Comparison of ENCODE assay signal across 7 cellular contexts in genomic region chr10:103193107-103193819, GRCh38. TPM values are rescaled to one million over a fixed set of nuclear protein-coding genes. Genes with fewer than 3 reads are reported as not detected.
DNase-seq lines count a peak whose midpoint lies in the region; ATAC-seq and TF ChIP-seq lines count a peak whose summit lies in the region.

TSS of gene NT5C2 (minus strand) at chr10:103193272. CDS start at chr10:103174958, 18,314 bp downstream.

- H3K4me1 ChIP-seq in breast epithelium, result peaks cover 0 to 17% of the 10 kb centered on the region in 2 donors
- peaks cover 13% of the 10 kb centered on the region; the same call in 1 of the 2 replicates for H3K4me1 ChIP-seq in iPS-20b (ENCODE audit: insufficient read depth, low read length)
- H3K4me1 ChIP-seq in skeletal muscle tissue (ENCODE audit: control insufficient read depth in 3 of 3, insufficient read depth in 3 of 3, low read length in 3 of 3), result peaks cover 34 to 37% (median 35%) of the 10 kb centered on the region in 3 donors

- peak; percentile 72 for ATAC-seq in HG02759 (IDR thresholded peaks at IDR 0.05; ENCODE audit: unreplicated experiment)

- peak within 1 kb of the TSS; percentile 87 to 99 (median 94) for H3K4me3 ChIP-seq in breast epithelium
- H3K4me3 ChIP-seq in iPS-20b (ENCODE audit: low read length), result peak within 1 kb of the TSS; percentile 88
- H3K4me3 ChIP-seq in skeletal muscle tissue (ENCODE audit: low read length in 3 of 3), result peak within 1 kb of the TSS; percentile 90 to 92 (median 92)

- H3K27ac ChIP-seq in VCaP (peak within 1 kb of the TSS; percentile 94), breast epithelium (peak within 1 kb of the TSS; percentile 97 to 98), iPS-20b (ENCODE audit: low read length) (peak within 1 kb of the TSS; percentile 51), skeletal muscle tissue (ENCODE audit: low read depth, low read length) (peak within 1 kb of the TSS; percentile 99)

- TF ChIP-seq CTCF in VCaP (conservative IDR thresholded peaks at IDR 0.05), result no peak
- TF ChIP-seq CTCF in breast epithelium (IDR thresholded peaks at IDR 0.05), result no peak

- no peaks in the 10 kb centered on the region for H3K27me3 ChIP-seq in breast epithelium
- peaks cover 12% of the 10 kb centered on the region for H3K27me3 ChIP-seq in iPS-20b (ENCODE audit: insufficient read depth, low read length)
- H3K27me3 ChIP-seq in skeletal muscle tissue (ENCODE audit: control insufficient read depth in 3 of 3, insufficient read depth in 3 of 3, low read length in 3 of 3), result no peaks in the 10 kb centered on the region

- no peaks in the 10 kb centered on the region for H3K9me3 ChIP-seq in breast epithelium
- H3K9me3 ChIP-seq in iPS-20b (ENCODE audit: insufficient read depth, low read depth, low read length), result no peaks in the 10 kb centered on the region
- H3K9me3 ChIP-seq in skeletal muscle tissue (ENCODE audit: control insufficient read depth in 3 of 3, low read length in 3 of 3), result no peaks in the 10 kb centered on the region

- H3K9ac ChIP-seq in iPS-20b (ENCODE audit: low read depth, low read length) (peak within 1 kb of the TSS; percentile 79; the same call in 1 of the 2 replicates), skeletal muscle tissue (ENCODE audit: low read depth in 1 of 3, low read length in 3 of 3) (peak within 1 kb of the TSS; percentile 95 to 99 (median 97))

- TF ChIP-seq POLR2A in GM15510 (IDR thresholded peaks at IDR 0.05; ENCODE audit: borderline replicate concordance, extremely low read depth, insufficient read length) (peak; percentile 56), breast epithelium (IDR thresholded peaks at IDR 0.05) (no peak)

- H3K36me3 ChIP-seq in breast epithelium (no peaks in the 10 kb centered on the region), iPS-20b (ENCODE audit: insufficient read depth, low read depth, low read length) (no peaks in the 10 kb centered on the region), skeletal muscle tissue (ENCODE audit: control insufficient read depth in 3 of 3, insufficient read depth in 3 of 3, low read length in 3 of 3) (no peaks in the 10 kb centered on the region)

- intact Hi-C loops in breast epithelium (cut with DNase I; ENCODE audit: low total_unique reads), result no loop called here

- DNase-seq in NCI-H1694 (lab: John Stamatoyannopoulos, UW) (peak; percentile 29), breast epithelium (ENCODE audit: low spot score in 2 of 2) (peak; percentile 56 to 77)

RNA-seq across cellular contexts. Expression of gene NT5C2, which starts in this region (rescaled TPM):
- total RNA-seq in breast epithelium (100 to 1,000 TPM in 1 of 3 donors, 10 to 100 TPM in 2; 52.8 to 122 (median 73.1) TPM), skeletal muscle tissue (158 TPM)

Comparison
In these comparisons a context has a peak if more than half of its experiments do, and no peak if none do; other contexts are left out.
1. Peak in every context shown above with its lines: DNase-seq, ATAC-seq, H3K4me3 ChIP-seq and H3K27ac ChIP-seq.